1 cellular context compared by ENCODE assay signal in genomic region chr11:76771446-76772099, GRCh38.
TF ChIP-seq lines count a peak whose summit lies in the region.

No MANE protein-coding gene starts in this region.

TF ChIP-seq in HepG2, 621 proteins besides CTCF, POLR2A, EP300 and RAD21 (continued from another document):
- TF ChIP-seq, protein P1, sequence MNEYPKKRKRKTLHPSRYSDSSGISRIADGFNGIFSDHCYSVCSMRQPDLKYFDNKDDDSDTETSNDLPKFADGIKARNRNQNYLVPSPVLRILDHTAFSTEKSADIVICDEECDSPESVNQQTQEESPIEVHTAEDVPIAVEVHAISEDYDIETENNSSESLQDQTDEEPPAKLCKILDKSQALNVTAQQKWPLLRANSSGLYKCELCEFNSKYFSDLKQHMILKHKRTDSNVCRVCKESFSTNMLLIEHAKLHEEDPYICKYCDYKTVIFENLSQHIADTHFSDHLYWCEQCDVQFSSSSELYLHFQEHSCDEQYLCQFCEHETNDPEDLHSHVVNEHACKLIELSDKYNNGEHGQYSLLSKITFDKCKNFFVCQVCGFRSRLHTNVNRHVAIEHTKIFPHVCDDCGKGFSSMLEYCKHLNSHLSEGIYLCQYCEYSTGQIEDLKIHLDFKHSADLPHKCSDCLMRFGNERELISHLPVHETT (CRISPR knock-in tag; conservative IDR thresholded peaks at IDR 0.05): no peak
- TF ChIP-seq, protein P2, sequence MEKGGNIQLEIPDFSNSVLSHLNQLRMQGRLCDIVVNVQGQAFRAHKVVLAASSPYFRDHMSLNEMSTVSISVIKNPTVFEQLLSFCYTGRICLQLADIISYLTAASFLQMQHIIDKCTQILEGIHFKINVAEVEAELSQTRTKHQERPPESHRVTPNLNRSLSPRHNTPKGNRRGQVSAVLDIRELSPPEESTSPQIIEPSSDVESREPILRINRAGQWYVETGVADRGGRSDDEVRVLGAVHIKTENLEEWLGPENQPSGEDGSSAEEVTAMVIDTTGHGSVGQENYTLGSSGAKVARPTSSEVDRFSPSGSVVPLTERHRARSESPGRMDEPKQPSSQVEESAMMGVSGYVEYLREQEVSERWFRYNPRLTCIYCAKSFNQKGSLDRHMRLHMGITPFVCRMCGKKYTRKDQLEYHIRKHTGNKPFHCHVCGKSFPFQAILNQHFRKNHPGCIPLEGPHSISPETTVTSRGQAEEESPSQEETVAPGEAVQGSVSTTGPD (CRISPR knock-in tag; IDR thresholded peaks at IDR 0.05): no peak
- TF ChIP-seq ZSCAN21 (CRISPR knock-in tag; IDR thresholded peaks at IDR 0.05; ENCODE audit: borderline replicate concordance): 0 out of 2 replicates have a peak, but pooled peaks have one; percentile 48
